Comparison of ENCODE assay signal across 8 cellular contexts in genomic region chr1:204084247-204084772, GRCh38. TPM values are rescaled to one million over a fixed set of nuclear protein-coding genes. Genes with fewer than 3 reads are reported as not detected.
DNase-seq lines count a peak whose midpoint lies in the region; ATAC-seq, FAIRE-seq and TF ChIP-seq lines count a peak whose summit lies in the region.

No MANE protein-coding gene starts in this region.

- no peaks in the 10 kb centered on the region for H3K36me3 ChIP-seq in HCT116 (ENCODE audit: control insufficient read depth in 1 of 2, insufficient read depth in 2 of 2, low read length in 2 of 2)

- POLR2A ChIA-PET in HCT116 (lab: Charles Lee): no interaction called here

- H3K9me3 ChIP-seq in HCT116 (ENCODE audit: control insufficient read depth in 1 of 2, insufficient read depth in 1 of 2, low read depth in 1 of 2, low read length in 2 of 2): no peaks in the 10 kb centered on the region

- H2AFZ ChIP-seq in HCT116 (ENCODE audit: low read depth, low read length, poor library complexity, severe bottlenecking): no peak overlapping the region

- CTCF ChIA-PET in HCT116 (lab: Charles Lee): interaction anchor here (0.6 kb wide), 1 partner anchor 11 kb away, joined by 3 read pairs; the partner anchor contains the start of gene SOX13

- H3K27ac ChIP-seq in HCT116 (ENCODE audit: low read depth, low read length): peak overlapping the region; percentile 61; the same call in 1 of the 2 replicates

- DNase-seq in HCT116 (ENCODE audit: low read depth, low spot score) (no peak), NCI-H774 (lab: John Stamatoyannopoulos, UW) (peak; percentile 98), left ventricle myocardium superior (peak; percentile 70), putamen (ENCODE audit: low spot score) (peak; percentile 49), RCC 7860 (ENCODE audit: low spot score) (no peak)
- DNase-seq in stimulated activated CD4-positive, alpha-beta T cell treated with anti-CD3 and anti-CD28 coated beads, Interleukin-1b, Interleukin-23, amount 100 ng/mL, for 48 hours: no peak

- RAD21 ChIA-PET in HCT116 (lab: Charles Lee; ENCODE audit: low non-redundant PET in 1 of 2, low total read pairs in 2 of 2, uncharacterized antibody in 2 of 2, unreplicated experiment in 2 of 2): no interaction called here

- TF ChIP-seq RAD21 in HCT116 (IDR thresholded peaks at IDR 0.05; ENCODE audit: low read depth): no peak

- FAIRE-seq in RCC 7860 (lab: Jason Lieb, UNC): no peak

- BruUV-seq in HCT116 (replicated peaks; lab: Mats Ljungman, UMichigan): no TSS peak

- no peak for TF ChIP-seq CTCF in HCT116 (IDR thresholded peaks at IDR 0.05 in 2 of 3, conservative IDR thresholded peaks at IDR 0.05 in 1 of 3; ENCODE audit: borderline replicate concordance in 1 of 3, insufficient read depth in 1 of 3, low read depth in 2 of 3, low read length in 2 of 3)

- peaks cover 56% of the 10 kb centered on the region; the same call in 1 of the 2 replicates for H3K79me2 ChIP-seq in HCT116 (ENCODE audit: insufficient read depth, low read length)

- H3K4me2 ChIP-seq in HCT116 (ENCODE audit: low read length): peak overlapping the region; percentile 39

- intact Hi-C loops in HCT116 (cut with micrococcal nuclease): no loop called here
- intact Hi-C loops in left ventricle myocardium superior (cut with micrococcal nuclease): no loop called here

- no peak overlapping the region for H3K4me3 ChIP-seq in HCT116 (replicated peaks in 1 of 2; ENCODE audit: low read depth in 1 of 2, low read length in 2 of 2)

- no peak for TF ChIP-seq POLR2A in HCT116 (IDR thresholded peaks at IDR 0.05; ENCODE audit: borderline replicate concordance, extremely low read depth, insufficient read depth, insufficient read length)

- no peaks in the 10 kb centered on the region for H3K27me3 ChIP-seq in HCT116 (ENCODE audit: insufficient read depth, low read length)

- no peaks in the 10 kb centered on the region for H3K9me2 ChIP-seq in HCT116 (ENCODE audit: insufficient read depth)

- ATAC-seq in HCT116: peak; percentile 24; the same call in 1 of the 2 replicates
- peak; percentile 58 for ATAC-seq in left ventricle myocardium superior
- no peak for ATAC-seq in HG02981 (IDR thresholded peaks at IDR 0.05; ENCODE audit: unreplicated experiment)
- ATAC-seq in GM19397 (IDR thresholded peaks at IDR 0.05; ENCODE audit: unreplicated experiment): no peak

- peaks cover 35 to 51% of the 10 kb centered on the region in 2 experiments for H3K4me1 ChIP-seq in HCT116 (ENCODE audit: control insufficient read depth in 1 of 2, insufficient read depth in 2 of 2, low read length in 2 of 2)

- H4K20me1 ChIP-seq in HCT116 (ENCODE audit: insufficient read depth): no peaks in the 10 kb centered on the region

- no peak overlapping the region for H3K9ac ChIP-seq in HCT116 (ENCODE audit: low read length)

TF ChIP-seq in HCT116, 20 proteins besides CTCF, POLR2A, EP300 and RAD21:
- no peak for TF ChIP-seq REST (IDR thresholded peaks at IDR 0.05; ENCODE audit: low read depth)
- TF ChIP-seq SIN3A (IDR thresholded peaks at IDR 0.05; ENCODE audit: low read depth): no peak
- no peak for TF ChIP-seq MAX (IDR thresholded peaks at IDR 0.05)
- no peak for TF ChIP-seq ELF1 (IDR thresholded peaks at IDR 0.05; ENCODE audit: borderline replicate concordance, low read depth)
- no peak for TF ChIP-seq ZBTB33 (IDR thresholded peaks at IDR 0.05; ENCODE audit: extremely low read depth, insufficient replicate concordance, low read length)
- no peak for TF ChIP-seq CEBPB (IDR thresholded peaks at IDR 0.05; ENCODE audit: low read depth)
- no peak for TF ChIP-seq ZFX (IDR thresholded peaks at IDR 0.05)
- TF ChIP-seq ATF3 (IDR thresholded peaks at IDR 0.05): no peak
- no peak for TF ChIP-seq SP1 (IDR thresholded peaks at IDR 0.05; ENCODE audit: low read depth)

RNA-seq across cellular contexts. Expression of gene SOX13, which starts 11.4 kb away (rescaled TPM):
- total RNA-seq in HCT116 (2021; ENCODE audit: unreplicated experiment) (35.6 TPM), left ventricle myocardium superior (12.7 TPM)
- polyA plus RNA-seq in HCT116 (2012): 24.6 and 25.2 TPM in 2 replicates

Comparison
In these comparisons a context has a peak if more than half of its experiments do, and no peak if none do; other contexts are left out.
1. ATAC-seq: peak in HCT116 (single experiment) and left ventricle myocardium superior (single experiment); none in HG02981 (single experiment) and GM19397 (single experiment).
2. DNase-seq: peak in NCI-H774 (single experiment), left ventricle myocardium superior (single experiment) and putamen (single experiment); none in HCT116 (single experiment), RCC 7860 (single experiment) and stimulated activated CD4-positive, alpha-beta T cell treated with anti-CD3 and anti-CD28 coated beads, Interleukin-1b, Interleukin-23, amount 100 ng/mL, for 48 hours (single experiment).